ENCODE assay signal across 8 cellular contexts in genomic region chr4:110197421-110198398, GRCh38. TPM values are rescaled to one million over a fixed set of nuclear protein-coding genes. Genes with fewer than 3 reads are reported as not detected.
A peak's percentile ranks its signal among the peaks of the same experiment; 100 is the strongest.
DNase-seq lines count a peak whose midpoint lies in the region; FAIRE-seq and TF ChIP-seq lines count a peak whose summit lies in the region.

No MANE protein-coding gene starts in this region.

- TF ChIP-seq CTCF in neutrophil (IDR thresholded peaks at IDR 0.05) (no peak), tibial nerve (IDR thresholded peaks at IDR 0.05) (no peak)

- H3K36me3 Mint-ChIP-seq in activated naive CD4-positive, alpha-beta T cell treated with anti-CD3 and anti-CD28 coated beads, Interleukin-2, amount 10 ng/mL, durations not matched to agents 7 days and 5 days, result peaks cover 11% of the 10 kb centered on the region

- peak overlapping the region; percentile 92 for H3K4me3 Mint-ChIP-seq in activated naive CD4-positive, alpha-beta T cell treated with anti-CD3 and anti-CD28 coated beads, Interleukin-2, amount 10 ng/mL, durations not matched to agents 7 days and 5 days

- peaks cover 43% of the 10 kb centered on the region for H3K4me1 Mint-ChIP-seq in activated naive CD4-positive, alpha-beta T cell treated with anti-CD3 and anti-CD28 coated beads, Interleukin-2, amount 10 ng/mL, durations not matched to agents 7 days and 5 days

- FAIRE-seq in HTR-8/SVneo (lab: Jason Lieb, UNC) (peak; percentile 4), frontal cortex (lab: Jason Lieb, UNC) (no peak)

- H3K27me3 ChIP-seq in neutrophil (peaks cover 69% of the 10 kb centered on the region), tibial nerve (no peaks in the 10 kb centered on the region)

- H3K9me3 ChIP-seq in neutrophil (no peaks in the 10 kb centered on the region), tibial nerve (no peaks in the 10 kb centered on the region)

- H3K4me1 ChIP-seq in neutrophil (ENCODE audit: control insufficient read depth in 1 of 2, insufficient read depth in 1 of 2, low read depth in 1 of 2, low read length in 1 of 2), result peaks cover 29 to 33% of the 10 kb centered on the region in 2 experiments
- H3K4me1 ChIP-seq in tibial nerve, result peaks cover 0 to 26% (median 4%) of the 10 kb centered on the region in 4 donors

- peak overlapping the region; percentile 91 for H3K27ac Mint-ChIP-seq in activated naive CD4-positive, alpha-beta T cell treated with anti-CD3 and anti-CD28 coated beads, Interleukin-2, amount 10 ng/mL, durations not matched to agents 7 days and 5 days

- peaks cover 33% of the 10 kb centered on the region for H3K27me3 Mint-ChIP-seq in activated naive CD4-positive, alpha-beta T cell treated with anti-CD3 and anti-CD28 coated beads, Interleukin-2, amount 10 ng/mL, durations not matched to agents 7 days and 5 days

- TF ChIP-seq EP300 in tibial nerve (IDR thresholded peaks at IDR 0.05), result peak in 1 of 2 donors; percentile 15

- peak overlapping the region; percentile 56 to 69 for H3K4me3 ChIP-seq in neutrophil (ENCODE audit: low read depth in 1 of 2, low read length in 1 of 2)
- peak overlapping the region; percentile 79 to 91 (median 86) for H3K4me3 ChIP-seq in tibial nerve

- DNase-seq in SIG-M5 treated with dmso at 0.1 percent for 504 hours (lab: John Stamatoyannopoulos, UW; ENCODE audit: unreplicated experiment) (peak; percentile 36), SIG-M5 (lab: John Stamatoyannopoulos, UW) (no peak), HTR-8/SVneo (ENCODE audit: insufficient read length, low spot score) (peak; percentile 27), frontal cortex (ENCODE audit: low spot score in 2 of 2) (peak; percentile 47 to 57), tibial nerve (ENCODE audit: low spot score in 2 of 2) (peak in 1 of 2 donors; percentile 19)
- DNase-seq in activated naive CD4-positive, alpha-beta T cell treated with anti-CD3 and anti-CD28 coated beads, Interleukin-2, amount 10 ng/mL, durations not matched to agents 7 days and 5 days, result peak; percentile 65

- peak; percentile 71 for TF ChIP-seq POLR2A in Raji (IDR thresholded peaks at IDR 0.05; ENCODE audit: insufficient read depth, low read depth, low read length)
- no peak for TF ChIP-seq POLR2A in tibial nerve (IDR thresholded peaks at IDR 0.05)

- H3K27ac ChIP-seq in neutrophil (no peak overlapping the region), tibial nerve (peak overlapping the region; percentile 69 to 93 (median 90))

- CTCF ChIA-PET in activated naive CD4-positive, alpha-beta T cell treated with anti-CD3 and anti-CD28 coated beads, Interleukin-2, amount 10 ng/mL, durations not matched to agents 7 days and 5 days (lab: Charles Lee), result interaction anchor here (0.9 to 1.4 kb wide), 4 partner anchors 142 to 192 kb away, joined by 3 read pairs; no protein-coding TSS in a partner anchor

- H3K9me3 Mint-ChIP-seq in activated naive CD4-positive, alpha-beta T cell treated with anti-CD3 and anti-CD28 coated beads, Interleukin-2, amount 10 ng/mL, durations not matched to agents 7 days and 5 days, result no peaks in the 10 kb centered on the region

- H3K36me3 ChIP-seq in neutrophil, result no peaks in the 10 kb centered on the region
- no peaks in the 10 kb centered on the region for H3K36me3 ChIP-seq in tibial nerve

- 0 to 1% methylated on average over 50 to 51 of the region's 53 CpGs for WGBS in tibial nerve, 2 donors

RNA-seq across cellular contexts. Expression of gene ELOVL6, which starts 0.7 kb away (rescaled TPM):
- 27.7 TPM for total RNA-seq in frontal cortex
- total RNA-seq in tibial nerve, result 1 to 10 TPM; 3.1 to 8.4 (median 5.4) TPM
